35 cellular contexts compared by ENCODE assay signal in the genomic region with DNA sequence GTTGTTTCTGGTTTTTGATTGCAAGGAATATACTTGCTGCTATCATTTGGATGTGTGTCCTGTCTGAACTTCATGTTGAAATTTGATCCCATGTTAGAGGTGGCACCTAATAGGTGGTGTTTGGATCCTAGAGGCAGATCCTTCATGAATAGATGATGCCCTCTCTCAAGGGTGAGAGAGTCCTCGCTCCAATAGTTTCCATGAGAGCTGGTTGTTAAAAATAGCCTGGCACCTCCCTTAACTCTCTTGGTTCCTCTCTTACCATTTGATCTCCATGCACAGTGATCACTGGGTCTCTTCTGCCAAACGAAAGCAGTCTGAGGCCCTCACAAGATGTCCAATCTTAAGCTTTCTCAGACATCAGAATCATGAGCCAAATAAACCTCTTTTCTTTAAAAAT.
"Had no signal": no experiment of that assay in that cellular context is flagged by ENCODE, and none has a peak within 500 bp of the region (broad histone marks: within the 10 kb centered on the region; RNA-seq: fewer than 3 reads in every experiment).

No MANE protein-coding gene starts in this region.

- H3K4me3 ChIP-seq: MG63 had no signal

- H3K9me3 ChIP-seq: MG63 had no signal

- H3K27me3 ChIP-seq: MG63 had no signal

- DNase-seq: Karpas-422, Kasumi-1, KBM-7, KG1, MG63, MM.1S, MV-4-11, NCI-H1048, NCI-H1092, NCI-H1092 treated with DMSO at 0.1 percent for 48 hours, NCI-H1105, NCI-H1105 treated with DMSO at 0.1 percent for 48 hours, NCI-H1417, NCI-H1417 treated with DMSO at 0.1 percent for 48 hours, NCI-H1436, NCI-H1436 treated with DMSO at 0.1 percent for 48 hours, NCI-H146, NCI-H1694, NCI-H1694 treated with DMSO at 0.1 percent for 48 hours, NCI-H187, NCI-H187 treated with DMSO at 0.1 percent for 48 hours, NCI-H1930, NCI-H2029, NCI-H2029 treated with DMSO at 0.1 percent for 48 hours, NCI-H2081, NCI-H2081 treated with DMSO at 0.1 percent for 48 hours, NCI-H2107, NCI-H2171, NCI-H2171 treated with DMSO at 0.1 percent for 48 hours, NCI-H2227 treated with DMSO at 0.1 percent for 48 hours, NCI-H226, NCI-H345, NCI-H446, NCI-H446 treated with DMSO at 0.1 percent for 48 hours had no signal

- H3K36me3 ChIP-seq: MG63 had no signal

- H3K27ac ChIP-seq: KMS-11 had no signal
